Comparison of ENCODE assay signal across 19 cellular contexts in genomic region chr2:43405829-43406228, GRCh38.
DNase-seq lines count a peak whose midpoint lies in the region; ATAC-seq, FAIRE-seq and TF ChIP-seq lines count a peak whose summit lies in the region.
"Had no signal": no experiment of that assay in that cellular context is flagged by ENCODE, and none has a peak within 500 bp of the region (broad histone marks: within the 10 kb centered on the region; RNA-seq: fewer than 3 reads in every experiment).

No MANE protein-coding gene starts in this region.

- no peaks in the 10 kb centered on the region for H3K23me2 ChIP-seq in H1 (ENCODE audit: low read depth, low read length)

- no peak for TF ChIP-seq CTCF in CD14-positive monocyte (IDR thresholded peaks at IDR 0.05)
- no peak for TF ChIP-seq CTCF in KMS-11 (conservative IDR thresholded peaks at IDR 0.05; ENCODE audit: low read depth, low read length)
- no peak for TF ChIP-seq CTCF in H1 (IDR thresholded peaks at IDR 0.05; ENCODE audit: control extremely low read depth in 1 of 3, insufficient read depth in 1 of 3, low read depth in 1 of 3, low read length in 3 of 3)
- no peak for TF ChIP-seq CTCF in osteocyte (IDR thresholded peaks at IDR 0.05)

- H3K27me3 Mint-ChIP-seq in CD14-positive monocyte (ENCODE audit: low read depth in 3 of 3): peaks cover 0 to 1% (median 0%) of the 10 kb centered on the region in 3 donors
- no peaks in the 10 kb centered on the region for H3K27me3 Mint-ChIP-seq in osteocyte (ENCODE audit: unreplicated experiment)
- H3K27me3 Mint-ChIP-seq: activated CD8-positive, alpha-beta T cell treated with anti-CD3 and anti-CD28 coated beads for 36 hours; activated naive CD8-positive, alpha-beta T cell; T-cell had no signal

- intact Hi-C loops in CD14-positive monocyte (cut with micrococcal nuclease): loop anchor here (10.0 kb wide), 1 partner anchor 101 kb away; no protein-coding TSS in a partner anchor

- peak overlapping the region; percentile 15; the same call in 1 of the 2 replicates for H3K18ac ChIP-seq in H1 (ENCODE audit: extremely low read depth, low read length)

- no peak for TF ChIP-seq EP300 in H1 (IDR thresholded peaks at IDR 0.05; ENCODE audit: borderline replicate concordance in 1 of 2, low read depth in 2 of 2, low read length in 2 of 2)

- no peak overlapping the region for H3K4ac ChIP-seq in H1 (replicated peaks; ENCODE audit: insufficient read length, low read depth, low read length)

- peaks cover 64% of the 10 kb centered on the region for H3K4me1 Mint-ChIP-seq in CD14-positive monocyte
- peaks cover 51% of the 10 kb centered on the region for H3K4me1 Mint-ChIP-seq in osteocyte (ENCODE audit: unreplicated experiment)

- no peak overlapping the region for H3K23ac ChIP-seq in H1 (ENCODE audit: insufficient read length)

- H4K91ac ChIP-seq in H1 (replicated peaks; ENCODE audit: insufficient read length, low read length): no peak overlapping the region

- H3K14ac ChIP-seq in H1 (ENCODE audit: insufficient read length): no peak overlapping the region

- H3K4me2 ChIP-seq in KMS-11 (peak overlapping the region; percentile 48), H1 (ENCODE audit: insufficient read depth in 1 of 2, low read depth in 2 of 2, low read length in 2 of 2) (no peak overlapping the region)

- H3K27me3 ChIP-seq in KMS-11 (ENCODE audit: insufficient read depth, low read depth) (no peaks in the 10 kb centered on the region), H1 (replicated peaks in 1 of 4; ENCODE audit: control insufficient read depth in 3 of 4, extremely low read depth in 1 of 4, insufficient read depth in 3 of 4, low read length in 3 of 4) (no peaks in the 10 kb centered on the region)
- H3K27me3 ChIP-seq: brain microvascular endothelial cell, neutrophil had no signal

- H3K9me3 ChIP-seq in H1 (ENCODE audit: insufficient read depth in 2 of 2, low read depth in 1 of 2, low read length in 1 of 2): no peaks in the 10 kb centered on the region
- H3K9me3 ChIP-seq: neutrophil had no signal

- H2BK20ac ChIP-seq in H1 (ENCODE audit: low read length): no peak overlapping the region

- H4K5ac ChIP-seq in H1 (ENCODE audit: insufficient read length, low read depth, low read length): no peak overlapping the region

- TF ChIP-seq POLR2A in H1 (IDR thresholded peaks at IDR 0.05; ENCODE audit: control extremely low read depth in 1 of 2, low read depth in 2 of 2, low read length in 2 of 2): no peak

- 83% methylated on average over 1 of the region's 1 CpG; no CpG with 5 or more reads in 1 of the 2 experiments for WGBS in H1 (ENCODE audit: extremely low coverage in 1 of 2, insufficient coverage in 1 of 2, insufficient read length in 1 of 2, insufficient replicate concordance in 2 of 2, low coverage in 1 of 2, low lambda C conversion rate in 2 of 2, missing lambda C conversion rate in 1 of 2), 2 experiments

- no peak overlapping the region for H2BK15ac ChIP-seq in H1 (ENCODE audit: low read length)

- no peak overlapping the region for H2AK5ac ChIP-seq in H1 (ENCODE audit: low read depth, low read length)

- H2BK5ac ChIP-seq in H1 (ENCODE audit: low read depth, low read length): no peak overlapping the region

- H3K4me3 ChIP-seq in KMS-11 (IDR thresholded peaks at IDR 0.05; ENCODE audit: insufficient read depth, low read depth, low read length) (no peak overlapping the region), H1 (ENCODE audit: extremely low read depth in 1 of 4, insufficient read depth in 2 of 4, low read depth in 3 of 4, low read length in 4 of 4) (no peak overlapping the region)

- H4K8ac ChIP-seq in H1 (ENCODE audit: extremely low read depth, insufficient read depth, low read length): no peak overlapping the region

- POLR2A ChIA-PET in H1 (lab: Charles Lee; ENCODE audit: partially characterized antibody): no interaction called here

- H3K9me3 Mint-ChIP-seq in CD14-positive monocyte (no peaks in the 10 kb centered on the region), osteocyte (ENCODE audit: unreplicated experiment) (no peaks in the 10 kb centered on the region)
- H3K9me3 Mint-ChIP-seq: activated CD8-positive, alpha-beta T cell treated with anti-CD3 and anti-CD28 coated beads for 36 hours; activated T-cell treated with anti-CD3 and anti-CD28 coated beads, Interleukin-2, amount 50 U/mL, for 72 hours; T-cell had no signal

- H3K36me3 ChIP-seq in KMS-11 (ENCODE audit: insufficient read depth) (no peaks in the 10 kb centered on the region), H1 (ENCODE audit: control insufficient read depth in 2 of 4, insufficient read depth in 4 of 4, low read length in 3 of 4) (no peaks in the 10 kb centered on the region)
- H3K36me3 ChIP-seq: brain microvascular endothelial cell, neutrophil had no signal

- H3K4me1 ChIP-seq in KMS-11 (ENCODE audit: low read depth, poor library complexity, severe bottlenecking) (peaks cover 98% of the 10 kb centered on the region), H1 (replicated peaks in 1 of 4; ENCODE audit: control insufficient read depth in 3 of 4, insufficient read depth in 4 of 4, low read length in 3 of 4) (peaks cover 0 to 3% (median 2%) of the 10 kb centered on the region in 4 experiments; a peak in 5 of 7 replicates)

- H4K20me1 ChIP-seq in KMS-11 (ENCODE audit: insufficient read depth) (no peaks in the 10 kb centered on the region), H1 (replicated peaks in 1 of 2; ENCODE audit: control insufficient read depth in 1 of 2, insufficient read depth in 2 of 2, low read length in 2 of 2) (no peaks in the 10 kb centered on the region)

- TF ChIP-seq RAD21 in H1 (IDR thresholded peaks at IDR 0.05 in 1 of 2, conservative IDR thresholded peaks at IDR 0.05 in 1 of 2; ENCODE audit: low read depth in 2 of 2, low read length in 2 of 2): no peak

- peaks cover 9 to 12% of the 10 kb centered on the region in 2 donors for H3K36me3 Mint-ChIP-seq in CD14-positive monocyte
- no peaks in the 10 kb centered on the region for H3K36me3 Mint-ChIP-seq in osteocyte (ENCODE audit: unreplicated experiment)

- no peak overlapping the region for H2BK12ac ChIP-seq in H1 (ENCODE audit: low read depth, low read length)

- no peak for FAIRE-seq in H1 (lab: Jason Lieb, UNC)
- FAIRE-seq: GM12892, RCC 7860 had no signal

- DNase-seq in CD14-positive monocyte (ENCODE audit: low spot score): no peak
- no peak for DNase-seq in H1 (ENCODE audit: low read depth in 1 of 2, low spot score in 2 of 2)
- DNase-seq in osteocyte (ENCODE audit: extremely low spot score, unreplicated experiment): no peak
- no peak for DNase-seq in activated CD4-positive, alpha-beta T cell treated with anti-CD3 and anti-CD28 coated beads, Interleukin-2, amount 50 U/mL, for 1 hour
- no peak for DNase-seq in activated T-cell treated with anti-CD3 and anti-CD28 coated beads, Interleukin-2, amount 50 U/mL, for 48 hours
- DNase-seq: activated CD8-positive, alpha-beta T cell treated with anti-CD3 and anti-CD28 coated beads for 36 hours; activated T-cell treated with anti-CD3 and anti-CD28 coated beads, Interleukin-2, amount 50 U/mL, for 72 hours; brain microvascular endothelial cell; H7; head of caudate nucleus; NCI-H345; T-cell had no signal

- H3K27ac ChIP-seq in KMS-11: peak overlapping the region; percentile 10; the same call in 1 of the 2 replicates
- H3K27ac ChIP-seq in H1 (ENCODE audit: low read depth, low read length): no peak overlapping the region
- H3K27ac ChIP-seq: brain microvascular endothelial cell, neutrophil had no signal

- no peak overlapping the region for H3K56ac ChIP-seq in H1 (replicated peaks; ENCODE audit: insufficient read length, low read depth, low read length)

- H3K4me3 Mint-ChIP-seq in CD14-positive monocyte (no peak overlapping the region), osteocyte (ENCODE audit: unreplicated experiment) (no peak overlapping the region)
- H3K4me3 Mint-ChIP-seq: activated CD8-positive, alpha-beta T cell treated with anti-CD3 and anti-CD28 coated beads for 36 hours; activated naive CD8-positive, alpha-beta T cell; activated T-cell treated with anti-CD3 and anti-CD28 coated beads, Interleukin-2, amount 50 U/mL, for 72 hours; T-cell had no signal

- H3K79me1 ChIP-seq in H1 (ENCODE audit: low read depth, low read length): no peaks in the 10 kb centered on the region

- H3K9ac ChIP-seq in KMS-11 (no peak overlapping the region), H1 (replicated peaks in 1 of 4; ENCODE audit: extremely low read depth in 1 of 4, low read depth in 3 of 4, low read length in 3 of 4) (no peak overlapping the region)

- CTCF ChIA-PET in H1 (lab: Charles Lee; ENCODE audit: partially characterized antibody): interaction anchor here (0.8 to 1.3 kb wide), 2 partner anchors 17 to 37 kb away, joined by 3 read pairs; no protein-coding TSS in a partner anchor

- no peaks in the 10 kb centered on the region for H3K79me2 ChIP-seq in KMS-11 (ENCODE audit: insufficient read depth, low read depth)
- no peaks in the 10 kb centered on the region for H3K79me2 ChIP-seq in H1 (ENCODE audit: control insufficient read depth in 1 of 2, insufficient read depth in 2 of 2, low read length in 2 of 2)

- H3K27ac Mint-ChIP-seq in CD14-positive monocyte: peak overlapping the region in 4 of 7 donors; percentile 31 to 71 (median 58)
- H3K27ac Mint-ChIP-seq in osteocyte (ENCODE audit: unreplicated experiment): peak overlapping the region; percentile 80
- H3K27ac Mint-ChIP-seq: activated CD8-positive, alpha-beta T cell treated with anti-CD3 and anti-CD28 coated beads for 36 hours; activated naive CD8-positive, alpha-beta T cell; activated T-cell treated with anti-CD3 and anti-CD28 coated beads, Interleukin-2, amount 50 U/mL, for 72 hours; T-cell had no signal

- ATAC-seq in HG03025 (IDR thresholded peaks at IDR 0.05; ENCODE audit: low FRiP score, unreplicated experiment): no peak
- ATAC-seq in HG03342 (IDR thresholded peaks at IDR 0.05; ENCODE audit: unreplicated experiment): no peak
- ATAC-seq: activated CD8-positive, alpha-beta T cell treated with anti-CD3 and anti-CD28 coated beads for 36 hours; activated T-cell treated with anti-CD3 and anti-CD28 coated beads, Interleukin-2, amount 50 U/mL, for 72 hours; T-cell had no signal

- H2BK120ac ChIP-seq in H1 (replicated peaks; ENCODE audit: low read depth, low read length): no peak overlapping the region

- H2AFZ ChIP-seq in KMS-11 (ENCODE audit: low read depth) (no peak overlapping the region), H1 (ENCODE audit: low read length) (no peak overlapping the region)

TF ChIP-seq in H1, 55 proteins besides CTCF, POLR2A, EP300 and RAD21 (continues in another document):
- no peak for TF ChIP-seq USF2 (IDR thresholded peaks at IDR 0.05; ENCODE audit: low read length)
- no peak for TF ChIP-seq KDM1A (IDR thresholded peaks at IDR 0.05; ENCODE audit: borderline replicate concordance, low read length)
- no peak for TF ChIP-seq JUND (IDR thresholded peaks at IDR 0.05; ENCODE audit: low read length)
- TF ChIP-seq ASH2L (IDR thresholded peaks at IDR 0.05; ENCODE audit: low read length): no peak
